In genomic region chr17:69327060-69327831, GRCh38 we compare ENCODE assay signal across 8 cellular contexts. TPM values are rescaled to one million over a fixed set of nuclear protein-coding genes. Genes with fewer than 3 reads are reported as not detected.
DNase-seq lines count a peak whose midpoint lies in the region; ATAC-seq and TF ChIP-seq lines count a peak whose summit lies in the region.

Gene ABCA5, minus strand, starts transcription at chr17:69327133. Its CDS starts 12,718 bp downstream, at chr17:69314415.

- H3K27ac ChIP-seq in ACC112 (ENCODE audit: low read depth, low read length) (peak within 1 kb of the TSS; percentile 15; the same call in 1 of the 2 replicates), spleen (peak within 1 kb of the TSS; percentile 71 to 89 (median 88))

- intact Hi-C loops in spleen (cut with DNase I; ENCODE audit: low total_unique reads): no loop called here

- no peaks in the 10 kb centered on the region for H3K36me3 ChIP-seq in ACC112 (ENCODE audit: insufficient read depth, low read length)
- no peaks in the 10 kb centered on the region for H3K36me3 ChIP-seq in spleen

- TF ChIP-seq POLR2A in spleen (IDR thresholded peaks at IDR 0.05): peak in 1 of 3 donors; percentile 36

- peak; percentile 78 for ATAC-seq in GM18870 (IDR thresholded peaks at IDR 0.05; ENCODE audit: unreplicated experiment)
- peak; percentile 94 for ATAC-seq in HG03108 (IDR thresholded peaks at IDR 0.05; ENCODE audit: unreplicated experiment)

- H3K9me3 ChIP-seq in spleen: no peaks in the 10 kb centered on the region

- TF ChIP-seq CTCF in spleen (IDR thresholded peaks at IDR 0.05 in 8 of 11, conservative IDR thresholded peaks at IDR 0.05 in 3 of 11): no peak

- DNase-seq in NCI-H2196 (lab: John Stamatoyannopoulos, UW; ENCODE audit: unreplicated experiment): peak; percentile 97
- DNase-seq in activated CD4-positive, CD25-positive, alpha-beta regulatory T cell treated with anti-CD3 and anti-CD28 coated beads, Interleukin-2, amount 50 U/mL, for 16 hours (ENCODE audit: low read depth, low spot score): peak; percentile 66
- DNase-seq in central memory CD4-positive, alpha-beta T cell: peak; percentile 91
- peak; percentile 76 for DNase-seq in inferior parietal cortex (ENCODE audit: extremely low spot score)
- peak; percentile 97 for DNase-seq in spleen

- H3K4me1 ChIP-seq in ACC112 (ENCODE audit: control insufficient read depth, insufficient read depth, low read length, unreplicated experiment) (peaks cover 13% of the 10 kb centered on the region), spleen (peaks cover 0 to 35% (median 16%) of the 10 kb centered on the region in 6 donors)

- peak within 1 kb of the TSS; percentile 98 for H2AFZ ChIP-seq in ACC112 (ENCODE audit: low read length, unreplicated experiment)

- peaks cover 7% of the 10 kb centered on the region for H3K79me2 ChIP-seq in ACC112 (ENCODE audit: control insufficient read depth, insufficient read depth, low read length, unreplicated experiment)

- peak within 1 kb of the TSS; percentile 82 for H3K4me3 ChIP-seq in ACC112 (ENCODE audit: low read depth, low read length)
- peak within 1 kb of the TSS; percentile 64 to 87 (median 68) for H3K4me3 ChIP-seq in spleen

- H3K27me3 ChIP-seq in ACC112 (ENCODE audit: insufficient read depth, low read length) (no peaks in the 10 kb centered on the region), spleen (replicated peaks in 1 of 7) (peaks cover 0 to 4% (median 0%) of the 10 kb centered on the region in 7 donors)

- 1 to 2% (median 1%) methylated on average over 53 to 74 of the region's 74 CpGs for WGBS in spleen, 5 donors

RNA-seq across cellular contexts. Expression of gene ABCA5, which starts in this region (rescaled TPM):
- total RNA-seq in spleen: 10 to 100 TPM; 22.1 to 43.8 (median 26.1) TPM
- polyA plus RNA-seq in spleen: 10 to 100 TPM in 2 of 3 donors, 1 to 10 TPM in 1; 9.5 to 16.3 (median 10.9) TPM

Comparison
In these comparisons a context has a peak if more than half of its experiments do, and no peak if none do; other contexts are left out.
1. Peak in every context shown above with its lines: DNase-seq, ATAC-seq, H3K4me3 ChIP-seq and H3K27ac ChIP-seq.